In genomic region chr12:106226884-106227640, GRCh38 we compare ENCODE assay signal across 8 cellular contexts. TPM values are rescaled to one million over a fixed set of nuclear protein-coding genes. Genes with fewer than 3 reads are reported as not detected.
DNase-seq lines count a peak whose midpoint lies in the region; ATAC-seq, FAIRE-seq and TF ChIP-seq lines count a peak whose summit lies in the region.

No MANE protein-coding gene starts in this region.

- CTCF ChIA-PET in GM10248 (lab: Yijun Ruan, JAX): interaction anchor here (0.8 to 5.3 kb wide), 21 partner anchors 8 to 806 kb away, joined by 3 to 42 read pairs (median 5); partner anchors contain the start of gene POLR3B
- CTCF ChIA-PET in naive thymus-derived CD4-positive, alpha-beta T cell (lab: Charles Lee): interaction anchor here (0.6 to 6.9 kb wide), 25 partner anchors 10 to 895 kb away, joined by 3 to 95 read pairs (median 5); partner anchors contain the start of gene POLR3B

- no peak overlapping the region for H3K4me3 ChIP-seq in naive thymus-derived CD4-positive, alpha-beta T cell (ENCODE audit: low read length)

- peak overlapping the region; percentile 70 to 90 (median 86) for H3K27ac Mint-ChIP-seq in naive thymus-derived CD4-positive, alpha-beta T cell

- peak overlapping the region; percentile 19 to 62 (median 42) for H3K4me3 Mint-ChIP-seq in naive thymus-derived CD4-positive, alpha-beta T cell

- no peaks in the 10 kb centered on the region for H3K9me3 Mint-ChIP-seq in naive thymus-derived CD4-positive, alpha-beta T cell

- intact Hi-C loops in naive thymus-derived CD4-positive, alpha-beta T cell (cut with micrococcal nuclease): loop anchor here (1.0 to 10.0 kb wide), 11 partner anchors 20 to 866 kb away; partner anchors contain the start of genes POLR3B (in 2 of the 2), CKAP4 (in 1 of the 2), CRY1 (in 1 of the 2) and TMEM263 (in 1 of the 2)

- H3K27me3 Mint-ChIP-seq in naive thymus-derived CD4-positive, alpha-beta T cell: peaks cover 0 to 10% (median 0%) of the 10 kb centered on the region in 5 donors

- H3K36me3 Mint-ChIP-seq in naive thymus-derived CD4-positive, alpha-beta T cell: no peaks in the 10 kb centered on the region

- TF ChIP-seq CTCF in GM10248 (IDR thresholded peaks at IDR 0.05; ENCODE audit: control extremely low read depth, extremely low read depth, low read depth, missing control alignments): peak; percentile 53

- peak; percentile 83 for DNase-seq in AG08396 (ENCODE audit: low spot score)
- DNase-seq in GM10248 (ENCODE audit: extremely low spot score): peak; percentile 75
- peak; percentile 50 for DNase-seq in NCI-H146 treated with DMSO at 0.1 percent for 48 hours (lab: John Stamatoyannopoulos, UW; ENCODE audit: unreplicated experiment)
- peak in 7 of 9 donors; percentile 28 to 59 (median 48) for DNase-seq in naive thymus-derived CD4-positive, alpha-beta T cell
- DNase-seq in stimulated activated CD4-positive, alpha-beta T cell treated with anti-CD3 and anti-CD28 coated beads, Interleukin-2, amount 100 ng/mL, for 24 hours: no peak

- H3K27me3 ChIP-seq in naive thymus-derived CD4-positive, alpha-beta T cell (ENCODE audit: control insufficient read depth in 2 of 2, insufficient read depth in 2 of 2, low read length in 2 of 2): no peaks in the 10 kb centered on the region

- peaks cover 0 to 13% of the 10 kb centered on the region in 2 donors for H3K4me1 ChIP-seq in naive thymus-derived CD4-positive, alpha-beta T cell (ENCODE audit: control insufficient read depth in 2 of 2, insufficient read depth in 2 of 2, low read length in 2 of 2)

- H3K4me1 Mint-ChIP-seq in naive thymus-derived CD4-positive, alpha-beta T cell: peaks cover 8 to 17% (median 15%) of the 10 kb centered on the region in 7 donors

- H3K36me3 ChIP-seq in naive thymus-derived CD4-positive, alpha-beta T cell (ENCODE audit: control insufficient read depth in 2 of 3, insufficient read depth in 3 of 3, low read length in 3 of 3): no peaks in the 10 kb centered on the region

- H3K27ac ChIP-seq in naive thymus-derived CD4-positive, alpha-beta T cell (ENCODE audit: low read depth, low read length): peak overlapping the region; percentile 61

- no peaks in the 10 kb centered on the region for H3K9me3 ChIP-seq in naive thymus-derived CD4-positive, alpha-beta T cell (ENCODE audit: control insufficient read depth in 2 of 3, low read length in 3 of 3)

- FAIRE-seq in TTC549 (lab: Jason Lieb, UNC): peak; percentile 74

- POLR2A ChIA-PET in GM10248 (lab: Yijun Ruan, JAX): no interaction called here
- POLR2A ChIA-PET in naive thymus-derived CD4-positive, alpha-beta T cell (lab: Charles Lee): interaction anchor here (0.6 to 6.4 kb wide), 16 partner anchors 20 to 131 kb away, joined by 3 to 97 read pairs (median 4); partner anchors contain the start of genes POLR3B and TCP11L2

- peak; percentile 64 for ATAC-seq in esophagus mucosa
- ATAC-seq in naive thymus-derived CD4-positive, alpha-beta T cell: peak; percentile 53
- ATAC-seq in GM18867 (IDR thresholded peaks at IDR 0.05; ENCODE audit: unreplicated experiment): no peak

RNA-seq across cellular contexts. Expression of gene CKAP4, which starts 20.8 kb away (rescaled TPM):
- total RNA-seq in esophagus mucosa: 87.3 TPM
- 10 to 100 TPM in 4 of 5 experiments, 1 to 10 TPM in 1; 4.3 to 27.2 (median 13.0) TPM for total RNA-seq in naive thymus-derived CD4-positive, alpha-beta T cell
- 1 to 10 TPM; 7.1 to 7.6 TPM for polyA plus RNA-seq in naive thymus-derived CD4-positive, alpha-beta T cell

Comparison
In these comparisons a context has a peak if more than half of its experiments do, and no peak if none do; other contexts are left out.
1. DNase-seq: peak in AG08396 (single experiment), GM10248 (single experiment), NCI-H146 treated with DMSO at 0.1 percent for 48 hours (single experiment) and naive thymus-derived CD4-positive, alpha-beta T cell (7 of 9); none in stimulated activated CD4-positive, alpha-beta T cell treated with anti-CD3 and anti-CD28 coated beads, Interleukin-2, amount 100 ng/mL, for 24 hours (0 of 2).